In the genomic region with DNA sequence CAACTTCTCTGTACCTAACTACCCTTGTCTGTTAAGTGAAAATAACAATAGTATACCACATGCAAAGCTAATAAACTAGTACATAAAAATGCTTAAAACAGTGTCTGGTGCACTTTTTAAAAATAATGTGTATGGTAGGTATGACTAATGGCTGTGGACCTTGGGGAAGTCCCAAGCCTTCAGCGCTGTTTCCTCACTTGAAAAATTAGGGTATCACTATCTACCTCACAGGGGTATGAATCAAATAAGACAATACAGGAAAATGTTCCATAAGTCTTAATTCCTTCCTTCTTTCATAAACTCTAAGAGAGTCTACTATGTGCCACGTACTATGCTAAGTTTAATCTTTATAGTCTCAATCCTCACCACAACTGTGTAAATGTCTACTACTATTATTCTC, we compare ENCODE assay signal across 15 cellular contexts. TPM values are rescaled to one million over a fixed set of nuclear protein-coding genes. Genes with fewer than 3 reads are reported as not detected.
A peak's percentile ranks its signal among the peaks of the same experiment; 100 is the strongest.
DNase-seq lines count a peak whose midpoint lies in the region; ATAC-seq, FAIRE-seq and TF ChIP-seq lines count a peak whose summit lies in the region.
"Had no signal": no experiment of that assay in that cellular context is flagged by ENCODE, and none has a peak within 500 bp of the region (broad histone marks: within the 10 kb centered on the region; RNA-seq: fewer than 3 reads in every experiment).

No MANE protein-coding gene starts in this region.

- H3K36me3 ChIP-seq in gastroesophageal sphincter, result no peaks in the 10 kb centered on the region
- H3K36me3 ChIP-seq: Peyer's patch, vagina had no signal

- no peak overlapping the region for H3K27ac Mint-ChIP-seq in activated naive CD8-positive, alpha-beta T cell treated with anti-CD3 and anti-CD28 coated beads, Interleukin-2, amount 50 U/mL, for 24 hours
- no peak overlapping the region for H3K27ac Mint-ChIP-seq in glutamatergic neuron (ENCODE audit: unreplicated experiment)

- TF ChIP-seq POLR2A in H54 (IDR thresholded peaks at IDR 0.05; ENCODE audit: low read depth, low read length), result no peak
- TF ChIP-seq POLR2A in gastroesophageal sphincter (IDR thresholded peaks at IDR 0.05), result no peak

- no peaks in the 10 kb centered on the region for H3K9me3 ChIP-seq in gastroesophageal sphincter
- H3K9me3 ChIP-seq: Peyer's patch, vagina had no signal

- H3K27me3 ChIP-seq in gastroesophageal sphincter, result no peaks in the 10 kb centered on the region
- H3K27me3 ChIP-seq: dorsolateral prefrontal cortex, Peyer's patch, vagina had no signal

- H3K36me3 Mint-ChIP-seq in activated naive CD8-positive, alpha-beta T cell treated with anti-CD3 and anti-CD28 coated beads, Interleukin-2, amount 50 U/mL, for 24 hours (ENCODE audit: low read depth), result peaks cover 5% of the 10 kb centered on the region
- no peaks in the 10 kb centered on the region for H3K36me3 Mint-ChIP-seq in glutamatergic neuron (ENCODE audit: unreplicated experiment)

- no peaks in the 10 kb centered on the region for H3K9me3 Mint-ChIP-seq in activated naive CD8-positive, alpha-beta T cell treated with anti-CD3 and anti-CD28 coated beads, Interleukin-2, amount 50 U/mL, for 24 hours
- H3K9me3 Mint-ChIP-seq in glutamatergic neuron (ENCODE audit: unreplicated experiment), result no peaks in the 10 kb centered on the region

- DNase-seq in AG10803 (ENCODE audit: low read depth) (peak; percentile 31), H54 (ENCODE audit: insufficient read length, low spot score) (no peak), kidney glomerular epithelial cell (lab: John Stamatoyannopoulos, UW) (peak; percentile 48), glutamatergic neuron (no peak), C1 segment of cervical spinal cord (lab: John Stamatoyannopoulos, UW) (no peak)
- no peak for DNase-seq in activated naive CD8-positive, alpha-beta T cell treated with anti-CD3 and anti-CD28 coated beads, Interleukin-2, amount 50 U/mL, for 24 hours
- no peak for DNase-seq in activated CD4-positive, alpha-beta T cell treated with anti-CD3 and anti-CD28 coated beads, Interleukin-2, amount 50 U/mL, for 4 hours
- DNase-seq: activated gamma-delta T cell, COR-L47, dorsolateral prefrontal cortex, NCI-H446 treated with DMSO at 0.1 percent for 48 hours, Peyer's patch had no signal

- FAIRE-seq in H54 (lab: Jason Lieb, UNC), result peak; percentile 36
- FAIRE-seq: TTC549 had no signal

- 30 to 74% methylated on average over 2 of the region's 2 CpGs for WGBS in gastroesophageal sphincter (ENCODE audit: low coverage in 1 of 2), 2 donors

- H3K4me1 Mint-ChIP-seq in activated naive CD8-positive, alpha-beta T cell treated with anti-CD3 and anti-CD28 coated beads, Interleukin-2, amount 50 U/mL, for 24 hours, result peaks cover 44% of the 10 kb centered on the region
- no peaks in the 10 kb centered on the region for H3K4me1 Mint-ChIP-seq in glutamatergic neuron (ENCODE audit: low read depth, unreplicated experiment)

- no peaks in the 10 kb centered on the region for H3K27me3 Mint-ChIP-seq in activated naive CD8-positive, alpha-beta T cell treated with anti-CD3 and anti-CD28 coated beads, Interleukin-2, amount 50 U/mL, for 24 hours
- H3K27me3 Mint-ChIP-seq in glutamatergic neuron (ENCODE audit: unreplicated experiment), result peaks cover 1% of the 10 kb centered on the region

- TF ChIP-seq CTCF in AG10803 (conservative IDR thresholded peaks at IDR 0.05; ENCODE audit: low read length) (no peak), glutamatergic neuron (IDR thresholded peaks at IDR 0.05; ENCODE audit: partially characterized antibody, unreplicated experiment) (no peak), gastroesophageal sphincter (IDR thresholded peaks at IDR 0.05) (no peak)

- no peak for TF ChIP-seq EP300 in gastroesophageal sphincter (IDR thresholded peaks at IDR 0.05)

- peaks cover 0 to 43% (median 0%) of the 10 kb centered on the region in 3 donors for H3K4me1 ChIP-seq in gastroesophageal sphincter

- peak; percentile 97 for ATAC-seq in activated naive CD8-positive, alpha-beta T cell treated with anti-CD3 and anti-CD28 coated beads, Interleukin-2, amount 50 U/mL, for 24 hours
- ATAC-seq in gastroesophageal sphincter, result no peak

- no peak overlapping the region for H3K4me3 ChIP-seq in AG10803 (ENCODE audit: low read length)
- no peak overlapping the region for H3K4me3 ChIP-seq in gastroesophageal sphincter
- H3K4me3 ChIP-seq: dorsolateral prefrontal cortex, Peyer's patch, vagina had no signal

- H3K4me3 Mint-ChIP-seq in activated naive CD8-positive, alpha-beta T cell treated with anti-CD3 and anti-CD28 coated beads, Interleukin-2, amount 50 U/mL, for 24 hours, result no peak overlapping the region
- H3K4me3 Mint-ChIP-seq in glutamatergic neuron (ENCODE audit: unreplicated experiment), result no peak overlapping the region

- H3K27ac ChIP-seq in gastroesophageal sphincter, result no peak overlapping the region
- H3K27ac ChIP-seq: dorsolateral prefrontal cortex, Peyer's patch, vagina had no signal

RNA-seq across cellular contexts. Expression of a gene that starts 32.0 kb away (rescaled TPM):
- total RNA-seq in glutamatergic neuron (ENCODE audit: unreplicated experiment) (12.3 TPM), gastroesophageal sphincter (10 to 100 TPM; 42.5 to 67.5 (median 56.7) TPM)

RNA-seq across cellular contexts. Expression of a gene that starts 52.0 kb away (rescaled TPM):
- total RNA-seq in glutamatergic neuron (ENCODE audit: unreplicated experiment) (21.4 TPM), gastroesophageal sphincter (10 to 100 TPM; 15.3 to 34.7 (median 20.7) TPM)

RNA-seq across cellular contexts. Expression of a gene that starts 52.4 kb away (rescaled TPM):
- total RNA-seq in glutamatergic neuron (ENCODE audit: unreplicated experiment), result 11.4 TPM
- 10 to 100 TPM; 11.8 to 15.3 (median 14.4) TPM for total RNA-seq in gastroesophageal sphincter

Comparison
In these comparisons a context has a peak if more than half of its experiments do, and no peak if none do; other contexts are left out.
1. DNase-seq: peak in AG10803 (single experiment) and kidney glomerular epithelial cell (single experiment); none in H54 (single experiment), activated naive CD8-positive, alpha-beta T cell treated with anti-CD3 and anti-CD28 coated beads, Interleukin-2, amount 50 U/mL, for 24 hours (single experiment), glutamatergic neuron (single experiment), activated CD4-positive, alpha-beta T cell treated with anti-CD3 and anti-CD28 coated beads, Interleukin-2, amount 50 U/mL, for 4 hours (0 of 2) and C1 segment of cervical spinal cord (0 of 14).